ENCODE assay signal across 8 cellular contexts in the genomic region with DNA sequence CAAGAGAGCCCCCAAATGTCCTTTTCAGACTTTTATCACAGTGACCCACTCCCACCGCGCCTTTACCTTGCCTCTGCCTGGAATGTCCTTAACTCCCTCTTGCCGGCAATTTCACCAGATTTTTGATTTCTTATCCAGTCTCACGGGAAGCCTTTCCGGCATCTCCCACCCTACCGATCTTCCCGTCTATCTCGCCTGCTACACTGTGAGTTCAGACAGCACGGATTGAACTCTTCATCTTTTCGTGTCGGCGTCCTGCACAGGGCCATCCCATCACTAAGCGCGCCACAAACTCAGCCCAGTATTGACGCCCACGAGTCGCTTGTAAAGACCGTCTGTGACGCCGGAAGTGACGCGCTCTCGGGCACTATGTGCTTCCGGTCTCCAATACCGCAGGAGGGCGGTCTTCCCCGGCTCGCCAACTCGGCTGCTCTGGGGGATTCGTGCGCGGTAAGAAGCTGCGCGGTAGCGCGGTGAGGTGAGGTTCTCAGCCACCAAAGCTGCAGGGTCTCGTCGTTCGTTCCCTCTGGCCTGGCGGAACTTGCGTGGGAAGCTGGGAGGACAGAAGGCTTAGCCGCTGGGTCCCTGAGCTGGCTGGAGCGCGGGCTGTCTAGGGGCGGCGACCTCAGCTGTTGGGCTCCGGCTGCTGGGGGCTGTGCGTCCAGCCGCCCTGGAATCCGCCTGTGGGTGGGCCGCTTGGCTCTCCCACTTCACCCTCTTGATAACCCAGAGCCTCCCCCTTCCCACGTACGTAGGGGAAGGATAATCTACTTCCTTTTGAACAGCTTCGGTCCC. TPM values are rescaled to one million over a fixed set of nuclear protein-coding genes. Genes with fewer than 3 reads are reported as not detected.
DNase-seq lines count a peak whose midpoint lies in the region; ATAC-seq and TF ChIP-seq lines count a peak whose summit lies in the region.

A gene with protein sequence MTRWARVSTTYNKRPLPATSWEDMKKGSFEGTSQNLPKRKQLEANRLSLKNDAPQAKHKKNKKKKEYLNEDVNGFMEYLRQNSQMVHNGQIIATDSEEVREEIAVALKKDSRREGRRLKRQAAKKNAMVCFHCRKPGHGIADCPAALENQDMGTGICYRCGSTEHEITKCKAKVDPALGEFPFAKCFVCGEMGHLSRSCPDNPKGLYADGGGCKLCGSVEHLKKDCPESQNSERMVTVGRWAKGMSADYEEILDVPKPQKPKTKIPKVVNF (plus strand): TSS at position 367 of the 795 bp plus-strand sequence. CDS start 3,171 bp downstream, outside the sequence.

- H3K9me2 ChIP-seq in PC-3 (replicated peaks; ENCODE audit: low read length) = no peaks in the 10 kb centered on the region

- H3K27me3 Mint-ChIP-seq in IgD-negative memory B cell = no peaks in the 10 kb centered on the region

- peaks cover 0 to 3% (median 0%) of the 10 kb centered on the region in 3 donors for H3K9me3 Mint-ChIP-seq in IgD-negative memory B cell

- H3K27ac ChIP-seq in PC-3 (ENCODE audit: low read length) (peak within 1 kb of the TSS; percentile 95), epithelial cell of prostate (peak within 1 kb of the TSS; percentile 79)

- H3K4me2 ChIP-seq in PC-3 (ENCODE audit: low read length) = peak within 1 kb of the TSS; percentile 90

- H2AFZ ChIP-seq in PC-3 (ENCODE audit: low read length) = peak within 1 kb of the TSS; percentile 84

- TSS peak; percentile 70 for BruUV-seq in PC-3 (replicated peaks; lab: Mats Ljungman, UMichigan)

- H3K4me1 ChIP-seq in PC-3 (ENCODE audit: insufficient read depth, low read length) (peaks cover 39% of the 10 kb centered on the region), mucosa of descending colon (ENCODE audit: low read depth) (peaks cover 21% of the 10 kb centered on the region)

- H3K9me3 ChIP-seq in PC-3 (ENCODE audit: low read length) = no peaks in the 10 kb centered on the region
- no peaks in the 10 kb centered on the region for H3K9me3 ChIP-seq in mucosa of descending colon

- H3K4me3 ChIP-seq in PC-3 (ENCODE audit: low read length) (peak within 1 kb of the TSS; percentile 87), mucosa of descending colon (peak within 1 kb of the TSS; percentile 67)

- H3K9ac ChIP-seq in PC-3 (ENCODE audit: low read length) = peak within 1 kb of the TSS; percentile 97

- H3F3A ChIP-seq in PC-3 (ENCODE audit: low read length, unreplicated experiment) = peaks cover 10% of the 10 kb centered on the region

- CTCF ChIA-PET in PC-3 (lab: Charles Lee) = interaction anchor here (0.6 to 0.7 kb wide), 3 partner anchors 127 to 270 kb away, joined by 3 read pairs; no protein-coding TSS in a partner anchor

- H3K27me3 ChIP-seq in PC-3 (ENCODE audit: low read length) = no peaks in the 10 kb centered on the region

- no peaks in the 10 kb centered on the region for H4K20me1 ChIP-seq in PC-3 (ENCODE audit: low read length)

- POLR2A ChIA-PET in PC-3 (lab: Charles Lee; ENCODE audit: unreplicated experiment) = interaction anchor here (0.7 kb wide), 1 partner anchor 150 kb away, joined by 3 read pairs; no protein-coding TSS in a partner anchor

- H3K79me2 ChIP-seq in PC-3 (ENCODE audit: low read length) = peaks cover 75% of the 10 kb centered on the region

- peak within 1 kb of the TSS; percentile 65 to 99 (median 93) for H3K27ac Mint-ChIP-seq in IgD-negative memory B cell

- H3K4me1 Mint-ChIP-seq in IgD-negative memory B cell = peaks cover 18 to 31% (median 29%) of the 10 kb centered on the region in 3 donors

- intact Hi-C loops in PC-3 (cut with micrococcal nuclease) (loop anchor here (5.0 kb wide), 3 partner anchors 206 to 861 kb away; a partner anchor contains a TSS), mucosa of descending colon (cut with DNase I, micrococcal nuclease) (no loop called here)

- peaks cover 6% of the 10 kb centered on the region for H3K36me3 Mint-ChIP-seq in IgD-negative memory B cell

- ATAC-seq in GM21529 (IDR thresholded peaks at IDR 0.05; ENCODE audit: unreplicated experiment) = peak; percentile 95
- ATAC-seq in PC-3 = peak; percentile 71
- peak; percentile 99 for ATAC-seq in mucosa of descending colon

- peak within 1 kb of the TSS; percentile 78 to 100 (median 96) for H3K4me3 Mint-ChIP-seq in IgD-negative memory B cell

- peak; percentile 11; the same call in 1 of the 2 replicates for TF ChIP-seq CTCF in PC-3 (conservative IDR thresholded peaks at IDR 0.05; ENCODE audit: low read depth, low read length)
- no peak for TF ChIP-seq CTCF in mucosa of descending colon (IDR thresholded peaks at IDR 0.05)

- DNase-seq in DMS53 (lab: John Stamatoyannopoulos, UW) (peak; percentile 97), PC-3 (peak; percentile 90), activated T-cell treated with anti-CD3 and anti-CD28 coated beads for 48 hours (ENCODE audit: low read depth) (peak; percentile 89), epithelial cell of prostate (ENCODE audit: low read depth, low spot score) (peak; percentile 79), mucosa of descending colon (peak; percentile 94 to 96 (median 96))
- peak; percentile 87 for DNase-seq in stimulated activated CD8-positive, alpha-beta memory T cell treated with anti-CD3 and anti-CD28 coated beads, Interleukin-4, amount 100 ng/mL, for 24 hours (ENCODE audit: low read depth)

- H3K36me3 ChIP-seq in PC-3 (ENCODE audit: low read depth, low read length) (peaks cover 11% of the 10 kb centered on the region), mucosa of descending colon (ENCODE audit: low read depth) (no peaks in the 10 kb centered on the region)

RNA-seq across cellular contexts. Expression of the gene that starts here (rescaled TPM):
- 11.9 TPM for polyA plus RNA-seq in IgD-negative memory B cell
- total RNA-seq in PC-3 (2014; rRNA removed) (19.4 and 22.7 TPM in 2 replicates), mucosa of descending colon (10 to 100 TPM; 11.8 to 22.8 (median 19.5) TPM)

Comparison
In these comparisons a context has a peak if more than half of its experiments do, and no peak if none do; other contexts are left out.
1. Peak in every context shown above with its lines: DNase-seq, ATAC-seq, H3K4me3 ChIP-seq and H3K27ac ChIP-seq.